ENCODE assay signal across 32 cellular contexts in genomic region chr7:97018775-97019535, GRCh38. TPM values are rescaled to one million over a fixed set of nuclear protein-coding genes. Genes with fewer than 3 reads are reported as not detected.
DNase-seq lines count a peak whose midpoint lies in the region; ATAC-seq, FAIRE-seq and TF ChIP-seq lines count a peak whose summit lies in the region.
"Had no signal": no experiment of that assay in that cellular context is flagged by ENCODE, and none has a peak within 500 bp of the region (broad histone marks: within the 10 kb centered on the region; RNA-seq: fewer than 3 reads in every experiment).

No MANE protein-coding gene starts in this region.

- H3K4me1 ChIP-seq in left ventricle myocardium inferior (peaks cover 52% of the 10 kb centered on the region), endothelial cell of umbilical vein (ENCODE audit: control insufficient read depth, extremely low read depth, insufficient read depth, low read length) (no peaks in the 10 kb centered on the region)

- peak; percentile 6 for TF ChIP-seq EP300 in neural cell (conservative IDR thresholded peaks at IDR 0.05; ENCODE audit: poor library complexity, severe bottlenecking)

- in situ Hi-C loops in KBM-7 (cut with MboI; ENCODE audit: low pct_unique_long_range_greater_than_20kb, low sequenced_read_pairs): no loop called here

- H3K9me3 ChIP-seq in left ventricle myocardium inferior (replicated peaks) (no peaks in the 10 kb centered on the region), endothelial cell of umbilical vein (replicated peaks; ENCODE audit: control insufficient read depth, insufficient read depth, low read length) (no peaks in the 10 kb centered on the region), neural cell (ENCODE audit: low read length) (no peaks in the 10 kb centered on the region)
- H3K9me3 ChIP-seq: BE2C, tibial nerve had no signal

- H3K4me2 ChIP-seq in endothelial cell of umbilical vein (ENCODE audit: insufficient read depth, low read length): no peak overlapping the region
- peak overlapping the region; percentile 81 for H3K4me2 ChIP-seq in neural cell (ENCODE audit: low read length)

- TF ChIP-seq CTCF in left ventricle myocardium inferior (IDR thresholded peaks at IDR 0.05; ENCODE audit: borderline replicate concordance) (no peak), endothelial cell of umbilical vein (IDR thresholded peaks at IDR 0.05; ENCODE audit: extremely low read depth in 1 of 2, insufficient read depth in 1 of 2, low read depth in 1 of 2, low read length in 2 of 2) (no peak), neural cell (IDR thresholded peaks at IDR 0.05; ENCODE audit: poor library complexity, severe bottlenecking) (no peak), type B pancreatic cell (conservative IDR thresholded peaks at IDR 0.05) (no peak), HFFc6 (IDR thresholded peaks at IDR 0.05) (no peak)

- peaks cover 5% of the 10 kb centered on the region for H3F3A ChIP-seq in neural cell (ENCODE audit: insufficient read depth, low read length, poor library complexity, severe bottlenecking)

- CTCF ChIA-PET in endothelial cell of umbilical vein (lab: Charles Lee): interaction anchor here (0.5 to 7.4 kb wide), 3 partner anchors 8 to 31 kb away, joined by 3 to 48 read pairs (median 3); no protein-coding TSS in a partner anchor

- H3K36me3 Mint-ChIP-seq in type B pancreatic cell (peaks cover 34% of the 10 kb centered on the region), HFFc6 (ENCODE audit: low read depth) (peaks cover 9% of the 10 kb centered on the region; the same call in 1 of the 2 replicates)

- H3K4me1 Mint-ChIP-seq in type B pancreatic cell (ENCODE audit: unreplicated experiment): peaks cover 58% of the 10 kb centered on the region
- H3K4me1 Mint-ChIP-seq in HFFc6 (ENCODE audit: low read depth): no peaks in the 10 kb centered on the region

- intact Hi-C loops in left ventricle myocardium inferior (cut with micrococcal nuclease): no loop called here
- intact Hi-C loops in left ventricle myocardium superior (cut with micrococcal nuclease): no loop called here
- intact Hi-C loops in endothelial cell of umbilical vein (cut with micrococcal nuclease): no loop called here

- no peaks in the 10 kb centered on the region for H3K9me2 ChIP-seq in neural cell (ENCODE audit: insufficient read depth, low read length)

- H3K9ac ChIP-seq in endothelial cell of umbilical vein (replicated peaks; ENCODE audit: extremely low read depth, insufficient read depth, low read length) (no peak overlapping the region), neural cell (ENCODE audit: low read length) (peak overlapping the region; percentile 99)

- H2AFZ ChIP-seq in endothelial cell of umbilical vein (ENCODE audit: low read depth, low read length) (no peak overlapping the region), neural cell (ENCODE audit: low read depth, low read length) (no peak overlapping the region)

- H3K79me2 ChIP-seq in endothelial cell of umbilical vein (ENCODE audit: control insufficient read depth, insufficient read depth, low read length) (no peaks in the 10 kb centered on the region), neural cell (replicated peaks; ENCODE audit: insufficient read depth, low read length) (peaks cover 98% of the 10 kb centered on the region)

- TF ChIP-seq RAD21 in neural cell (conservative IDR thresholded peaks at IDR 0.05): no peak

- H3K36me3 ChIP-seq in left ventricle myocardium inferior (no peaks in the 10 kb centered on the region), endothelial cell of umbilical vein (ENCODE audit: control insufficient read depth in 2 of 2, extremely low read depth in 1 of 2, insufficient read depth in 2 of 2, low read length in 2 of 2) (no peaks in the 10 kb centered on the region), neural cell (ENCODE audit: insufficient read depth, low read length) (peaks cover 18% of the 10 kb centered on the region)
- H3K36me3 ChIP-seq: BE2C, tibial nerve had no signal

- H3K27me3 Mint-ChIP-seq in type B pancreatic cell (peaks cover 95% of the 10 kb centered on the region), HFFc6 (ENCODE audit: insufficient read depth) (peaks cover 81% of the 10 kb centered on the region)

- no peak overlapping the region for H3K27ac ChIP-seq in left ventricle myocardium inferior (replicated peaks)
- H3K27ac ChIP-seq in endothelial cell of umbilical vein (ENCODE audit: insufficient read depth, low read depth, low read length): no peak overlapping the region
- peak overlapping the region; percentile 100 for H3K27ac ChIP-seq in neural cell (ENCODE audit: low read length)
- H3K27ac ChIP-seq: tibial nerve had no signal

- H3K4me3 Mint-ChIP-seq in type B pancreatic cell (peak overlapping the region; percentile 81), HFFc6 (no peak overlapping the region)
- H3K4me3 Mint-ChIP-seq: activated naive CD8-positive, alpha-beta T cell treated with anti-CD3 and anti-CD28 coated beads, Interleukin-2, amount 50 U/mL, for 24 hours; CD8-positive, alpha-beta memory T cell; natural killer cell treated with Interleukin-12 subunit alpha and Interleukin-12 subunit beta and Interleukin-15 and Interleukin-18, amount 100 ng/mL, for 72 hours had no signal

- no peak for TF ChIP-seq POLR2A in endothelial cell of umbilical vein (IDR thresholded peaks at IDR 0.05; ENCODE audit: low read depth, low read length)

- no peak for DNase-seq in left ventricle myocardium inferior
- DNase-seq in left ventricle myocardium superior: no peak
- DNase-seq in endothelial cell of umbilical vein (ENCODE audit: low read depth, low spot score): no peak
- no peak for DNase-seq in type B pancreatic cell (ENCODE audit: extremely low spot score, unreplicated experiment)
- DNase-seq in KBM-7: no peak
- no peak for DNase-seq in CD1c-positive myeloid dendritic cell (ENCODE audit: extremely low spot score)
- DNase-seq in HFFc6: no peak
- DNase-seq: activated CD4-positive, alpha-beta T cell treated with anti-CD3 and anti-CD28 coated beads for 4 hours; activated naive CD8-positive, alpha-beta T cell treated with anti-CD3 and anti-CD28 coated beads, Interleukin-2, amount 50 U/mL, for 24 hours; activated T-cell treated with anti-CD3 and anti-CD28 coated beads, Interleukin-2, amount 50 U/mL, for 1 hour; BE2C; CD8-positive, alpha-beta memory T cell; cortex of kidney; DMS 273 treated with DMSO at 0.1 percent for 48 hours; effector memory CD4-positive, alpha-beta T cell; foreskin fibroblast; H9; NCI-H1417; NCI-H226; NCI-H774; stimulated activated CD4-positive, alpha-beta T cell treated with anti-CD3 and anti-CD28 coated beads, Interleukin-4, amount 100 ng/mL, for 24 hours; SW 1271 had no signal

- H4K20me1 ChIP-seq in endothelial cell of umbilical vein (replicated peaks; ENCODE audit: control insufficient read depth, extremely low read depth, insufficient read depth, low read length) (no peaks in the 10 kb centered on the region), neural cell (ENCODE audit: insufficient read depth) (no peaks in the 10 kb centered on the region)

- H3K27ac Mint-ChIP-seq in type B pancreatic cell (peak overlapping the region; percentile 32), HFFc6 (no peak overlapping the region)
- H3K27ac Mint-ChIP-seq: activated naive CD8-positive, alpha-beta T cell treated with anti-CD3 and anti-CD28 coated beads, Interleukin-2, amount 50 U/mL, for 24 hours; CD8-positive, alpha-beta memory T cell; H9; natural killer cell treated with Interleukin-12 subunit alpha and Interleukin-12 subunit beta and Interleukin-15 and Interleukin-18, amount 100 ng/mL, for 72 hours had no signal

- H3K9me1 ChIP-seq in endothelial cell of umbilical vein (replicated peaks; ENCODE audit: control insufficient read depth, extremely low read depth, insufficient read depth, low read length): no peaks in the 10 kb centered on the region

- no peak for ATAC-seq in left ventricle myocardium superior
- ATAC-seq: activated naive CD8-positive, alpha-beta T cell treated with anti-CD3 and anti-CD28 coated beads, Interleukin-2, amount 50 U/mL, for 24 hours; natural killer cell treated with Interleukin-12 subunit alpha and Interleukin-12 subunit beta and Interleukin-15 and Interleukin-18, amount 100 ng/mL, for 72 hours; sciatic nerve had no signal

- POLR2A ChIA-PET in endothelial cell of umbilical vein (lab: Charles Lee): no interaction called here

- H3K27me3 ChIP-seq in left ventricle myocardium inferior (ENCODE audit: low read depth) (peaks cover 100% of the 10 kb centered on the region), endothelial cell of umbilical vein (ENCODE audit: control insufficient read depth in 2 of 2, insufficient read depth in 2 of 2, low read length in 2 of 2) (peaks cover 95 to 98% of the 10 kb centered on the region in 2 experiments), neural cell (ENCODE audit: insufficient read depth, low read depth, low read length) (peaks cover 10% of the 10 kb centered on the region)

- dilution Hi-C loops in endothelial cell of umbilical vein (cut with MboI; ENCODE audit: extremely low pct_ligation_motif_present, low sequenced_read_pairs): no loop called here

- no peak for FAIRE-seq in endothelial cell of umbilical vein (lab: Jason Lieb, UNC)
- FAIRE-seq: astrocyte, GM12891, kidney had no signal

- H3K4me3 ChIP-seq in left ventricle myocardium inferior (peak overlapping the region; percentile 26), endothelial cell of umbilical vein (replicated peaks in 1 of 3; ENCODE audit: insufficient read depth in 1 of 3, low read depth in 1 of 3, low read length in 3 of 3) (no peak overlapping the region), neural cell (ENCODE audit: low read length) (peak overlapping the region; percentile 87)
- H3K4me3 ChIP-seq: lung, tibial nerve had no signal

- no peaks in the 10 kb centered on the region for H3K9me3 Mint-ChIP-seq in type B pancreatic cell
- H3K9me3 Mint-ChIP-seq in HFFc6: peaks cover 4% of the 10 kb centered on the region; the same call in 1 of the 2 replicates
- H3K9me3 Mint-ChIP-seq: activated naive CD8-positive, alpha-beta T cell treated with anti-CD3 and anti-CD28 coated beads, Interleukin-2, amount 50 U/mL, for 24 hours; natural killer cell treated with Interleukin-12 subunit alpha and Interleukin-12 subunit beta and Interleukin-15 and Interleukin-18, amount 100 ng/mL, for 72 hours had no signal

- no TSS peak for BruUV-seq in endothelial cell of umbilical vein (replicated peaks; lab: Mats Ljungman, UMichigan)

RNA-seq across cellular contexts. Expression of gene DLX5, which starts 5.7 kb away (rescaled TPM):
- not detected for total RNA-seq in left ventricle myocardium inferior
- not detected for total RNA-seq in left ventricle myocardium superior
- total RNA-seq in endothelial cell of umbilical vein: not detected in 2 replicates
- polyA plus RNA-seq in endothelial cell of umbilical vein: not detected in 2 replicates
- not detected in 2 replicates for polyA plus RNA-seq in endothelial cell of umbilical vein (2011; cell fraction: cytosol; rRNA removed)
- polyA plus RNA-seq in endothelial cell of umbilical vein (2011; cell fraction: nucleus; rRNA removed): not detected in 2 replicates
- not detected in 2 replicates for polyA plus RNA-seq in endothelial cell of umbilical vein (2012)
- not detected in 2 replicates for polyA minus RNA-seq in endothelial cell of umbilical vein
- not detected for polyA minus RNA-seq in endothelial cell of umbilical vein (2011; cell fraction: cytosol; rRNA and poly(A)+ RNA removed)
- polyA minus RNA-seq in endothelial cell of umbilical vein (2011; cell fraction: nucleus; rRNA and poly(A)+ RNA removed): not detected in 2 replicates
- polyA plus RNA-seq in neural cell: 40.5 and 44.6 TPM in 2 replicates
- 61.4 and 76.9 TPM in 2 replicates for polyA minus RNA-seq in neural cell
- 21.0 and 37.9 TPM in 2 replicates for total RNA-seq in type B pancreatic cell (ENCODE audit: low replicate concordance)
- not detected for total RNA-seq in HFFc6 (2021; fragmentation: NEBNext Ultra II Directional; extraction: Animal tissue kit (Norgen Biotek cat#: 25700))
- total RNA-seq: CD8-positive, alpha-beta memory T cell; mucosa of gallbladder; natural killer cell treated with Interleukin-12 subunit alpha and Interleukin-12 subunit beta and Interleukin-15 and Interleukin-18, amount 100 ng/mL, for 72 hours had no signal
- polyA plus RNA-seq: CD8-positive, alpha-beta memory T cell had no signal

RNA-seq across cellular contexts. Expression of gene DLX6, which starts 13.6 kb away (rescaled TPM):
- total RNA-seq in left ventricle myocardium inferior (not detected), left ventricle myocardium superior (not detected), endothelial cell of umbilical vein (not detected in 2 replicates), type B pancreatic cell (ENCODE audit: low replicate concordance) (3.5 and 25.5 TPM in 2 replicates)
- polyA plus RNA-seq in endothelial cell of umbilical vein (not detected in 2 replicates), neural cell (53.6 and 58.8 TPM in 2 replicates)
- polyA plus RNA-seq in endothelial cell of umbilical vein (2011; cell fraction: cytosol; rRNA removed): not detected in 2 replicates
- not detected in 2 replicates for polyA plus RNA-seq in endothelial cell of umbilical vein (2011; cell fraction: nucleus; rRNA removed)
- not detected in 2 replicates for polyA plus RNA-seq in endothelial cell of umbilical vein (2012)
- polyA minus RNA-seq in endothelial cell of umbilical vein (not detected in 2 replicates), neural cell (94.0 and 104 TPM in 2 replicates)
- not detected for polyA minus RNA-seq in endothelial cell of umbilical vein (2011; cell fraction: cytosol; rRNA and poly(A)+ RNA removed)
- not detected in 2 replicates for polyA minus RNA-seq in endothelial cell of umbilical vein (2011; cell fraction: nucleus; rRNA and poly(A)+ RNA removed)
- not detected for total RNA-seq in HFFc6 (2021; fragmentation: NEBNext Ultra II Directional; extraction: Animal tissue kit (Norgen Biotek cat#: 25700))
- total RNA-seq: cardiac septum; CD8-positive, alpha-beta memory T cell; lung; mucosa of gallbladder; natural killer cell treated with Interleukin-12 subunit alpha and Interleukin-12 subunit beta and Interleukin-15 and Interleukin-18, amount 100 ng/mL, for 72 hours; sciatic nerve; tibial nerve had no signal
- polyA plus RNA-seq: CD8-positive, alpha-beta memory T cell; lung had no signal

Comparison
In these comparisons a context has a peak if more than half of its experiments do, and no peak if none do; other contexts are left out.
1. H3K4me3 ChIP-seq: peak in left ventricle myocardium inferior (single experiment) and neural cell (single experiment); none in endothelial cell of umbilical vein (0 of 3).
2. RNA of gene DLX5, which starts 5.7 kb away (total RNA-seq): 21.0 to 37.9 TPM in type B pancreatic cell; not detected in left ventricle myocardium superior (single experiment), not detected in left ventricle myocardium inferior (single experiment), not detected in endothelial cell of umbilical vein and not detected in HFFc6; every median in the first group is over 10 times any median in the second.